Comparison of ENCODE assay signal across 16 cellular contexts in the genomic region with DNA sequence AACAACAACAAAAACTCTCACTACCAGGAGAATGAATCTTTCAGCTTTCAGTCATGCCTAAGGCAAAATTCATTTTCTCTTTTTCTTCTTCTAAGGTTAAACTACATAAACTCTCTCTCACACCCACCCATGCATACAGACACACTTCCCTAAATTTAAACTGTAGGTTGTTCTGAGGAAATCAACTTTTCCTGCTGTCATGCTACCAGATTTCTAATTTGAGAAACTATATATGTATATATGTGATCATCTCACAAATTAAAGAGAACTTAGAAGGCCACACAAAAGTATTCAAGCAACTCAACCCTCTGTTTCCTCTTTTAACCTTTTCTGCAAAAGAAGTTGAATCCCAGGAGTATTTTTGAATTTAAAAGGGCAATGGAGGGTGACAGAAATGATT.
DNase-seq lines count a peak whose midpoint lies in the region; ATAC-seq and TF ChIP-seq lines count a peak whose summit lies in the region.
"Had no signal": no experiment of that assay in that cellular context is flagged by ENCODE, and none has a peak within 500 bp of the region (broad histone marks: within the 10 kb centered on the region; RNA-seq: fewer than 3 reads in every experiment).

No MANE protein-coding gene starts in this region.

- peak overlapping the region; percentile 97 for H3K27ac ChIP-seq in BLaER1

- H3K36me3 Mint-ChIP-seq in dendritic cell treated with granulocyte-macrophage colony-stimulating factor and Interleukin-4, amounts not matched to agents 40 ng/mL and 50 ng/mL, for 4 days (ENCODE audit: low read depth) = no peaks in the 10 kb centered on the region
- no peaks in the 10 kb centered on the region for H3K36me3 Mint-ChIP-seq in osteocyte (ENCODE audit: unreplicated experiment)
- H3K36me3 Mint-ChIP-seq: CD4-positive, CD25-positive, alpha-beta regulatory T cell had no signal

- DNase-seq in NOMO-1 treated with DMSO at 0.1 percent for 48 hours (lab: John Stamatoyannopoulos, UW; ENCODE audit: unreplicated experiment) (peak; percentile 77), NCI-H345 treated with DMSO at 0.1 percent for 48 hours (lab: John Stamatoyannopoulos, UW; ENCODE audit: unreplicated experiment) (no peak), osteocyte (ENCODE audit: extremely low spot score, unreplicated experiment) (no peak), T-helper 2 cell (no peak), KG1 (lab: John Stamatoyannopoulos, UW) (no peak)
- DNase-seq: CD4-positive, CD25-positive, alpha-beta regulatory T cell; DMS53; NCI-H1048; NCI-H2107; NCI-H446 treated with DMSO at 0.1 percent for 48 hours; NCI-H748 treated with DMSO at 0.1 percent for 48 hours; SIG-M5; SW 1271 had no signal

- peak overlapping the region; percentile 73 for H3K4me2 ChIP-seq in BLaER1

- H3K9ac ChIP-seq in BLaER1 = peak overlapping the region; percentile 86

- peak overlapping the region; percentile 71 for H3K27ac Mint-ChIP-seq in dendritic cell treated with granulocyte-macrophage colony-stimulating factor and Interleukin-4, amounts not matched to agents 40 ng/mL and 50 ng/mL, for 4 days
- H3K27ac Mint-ChIP-seq in osteocyte (ENCODE audit: unreplicated experiment) = no peak overlapping the region
- H3K27ac Mint-ChIP-seq: CD4-positive, CD25-positive, alpha-beta regulatory T cell had no signal

- H3K27me3 ChIP-seq in BLaER1 = no peaks in the 10 kb centered on the region

- peak overlapping the region; percentile 30; the same call in 1 of the 2 replicates for H3K4me3 ChIP-seq in BLaER1

- H3K36me3 ChIP-seq in BLaER1 = peaks cover 16% of the 10 kb centered on the region; the same call in 1 of the 2 replicates

- peaks cover 53% of the 10 kb centered on the region for H3K9me3 ChIP-seq in BLaER1

- H3K4me1 Mint-ChIP-seq in dendritic cell treated with granulocyte-macrophage colony-stimulating factor and Interleukin-4, amounts not matched to agents 40 ng/mL and 50 ng/mL, for 4 days (ENCODE audit: low read depth) = peaks cover 27% of the 10 kb centered on the region
- no peaks in the 10 kb centered on the region for H3K4me1 Mint-ChIP-seq in osteocyte (ENCODE audit: unreplicated experiment)
- H3K4me1 Mint-ChIP-seq: CD4-positive, CD25-positive, alpha-beta regulatory T cell had no signal

- intact Hi-C loops in dendritic cell treated with granulocyte-macrophage colony-stimulating factor and Interleukin-4, amounts not matched to agents 40 ng/mL and 50 ng/mL, for 4 days (cut with micrococcal nuclease) = no loop called here

- no peak for TF ChIP-seq CTCF in osteocyte (IDR thresholded peaks at IDR 0.05)

- no peaks in the 10 kb centered on the region for H4K20me1 ChIP-seq in BLaER1

- no peak overlapping the region for H3K4me3 Mint-ChIP-seq in dendritic cell treated with granulocyte-macrophage colony-stimulating factor and Interleukin-4, amounts not matched to agents 40 ng/mL and 50 ng/mL, for 4 days
- no peak overlapping the region for H3K4me3 Mint-ChIP-seq in osteocyte (ENCODE audit: unreplicated experiment)
- H3K4me3 Mint-ChIP-seq: CD4-positive, CD25-positive, alpha-beta regulatory T cell had no signal

- H3K4me1 ChIP-seq in BLaER1 = peaks cover 73% of the 10 kb centered on the region

- H3K27me3 Mint-ChIP-seq in dendritic cell treated with granulocyte-macrophage colony-stimulating factor and Interleukin-4, amounts not matched to agents 40 ng/mL and 50 ng/mL, for 4 days = no peaks in the 10 kb centered on the region
- H3K27me3 Mint-ChIP-seq in osteocyte (ENCODE audit: unreplicated experiment) = peaks cover 2% of the 10 kb centered on the region
- H3K27me3 Mint-ChIP-seq: CD4-positive, CD25-positive, alpha-beta regulatory T cell had no signal

- peak; percentile 45 for ATAC-seq in HG03378 (IDR thresholded peaks at IDR 0.05; ENCODE audit: unreplicated experiment)

- no peaks in the 10 kb centered on the region for H3K9me3 Mint-ChIP-seq in dendritic cell treated with granulocyte-macrophage colony-stimulating factor and Interleukin-4, amounts not matched to agents 40 ng/mL and 50 ng/mL, for 4 days
- H3K9me3 Mint-ChIP-seq in osteocyte (ENCODE audit: unreplicated experiment) = no peaks in the 10 kb centered on the region
